ENCODE assay signal across 8 cellular contexts in the genomic region with DNA sequence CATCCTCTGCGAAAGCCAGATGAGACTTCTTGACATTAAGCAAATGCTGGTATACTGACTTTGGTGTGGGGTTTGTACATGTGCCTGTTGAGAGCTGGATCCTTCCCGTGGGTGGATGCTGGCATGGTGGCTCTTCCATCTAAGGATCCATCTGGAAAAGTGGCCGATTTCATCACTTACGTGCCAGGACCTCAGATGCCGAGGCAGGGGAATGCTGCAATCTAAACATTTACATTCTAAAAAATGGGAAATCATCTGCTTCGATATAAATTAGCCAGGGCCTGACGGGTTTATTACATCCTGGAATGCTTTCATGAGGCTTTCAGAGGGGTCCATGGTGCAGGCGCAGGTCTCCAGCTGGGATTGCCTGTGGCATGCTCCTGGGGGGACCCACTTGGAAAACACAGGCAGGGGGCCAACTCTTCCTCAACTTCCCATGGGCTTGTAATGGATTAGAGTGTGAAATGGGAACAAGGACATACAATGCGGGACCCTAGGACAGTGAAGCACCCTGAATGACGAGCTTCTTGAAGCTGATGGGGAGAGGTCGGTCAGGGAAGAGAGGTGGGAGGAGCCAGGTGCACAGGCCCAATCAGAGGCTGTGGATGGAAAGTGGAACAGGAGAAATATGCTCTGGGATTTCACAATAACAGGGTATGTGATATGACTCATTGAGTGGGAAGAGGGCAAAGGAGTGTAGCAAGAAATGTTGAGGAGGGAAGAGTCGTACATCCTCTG.
DNase-seq lines count a peak whose midpoint lies in the region; ATAC-seq and TF ChIP-seq lines count a peak whose summit lies in the region.

No MANE protein-coding gene starts in this region.

- H3K4me1 Mint-ChIP-seq in effector memory CD8-positive, alpha-beta T cell (ENCODE audit: low read depth in 2 of 2) = no peaks in the 10 kb centered on the region

- H3K27ac Mint-ChIP-seq in effector memory CD8-positive, alpha-beta T cell = no peak overlapping the region

- no peaks in the 10 kb centered on the region for H3K9me3 Mint-ChIP-seq in effector memory CD8-positive, alpha-beta T cell

- H3K4me2 ChIP-seq in OCI-LY7 (ENCODE audit: low read length) = 0 out of 2 replicates have a peak overlapping the region, but pooled peaks have one; percentile 27

- H3K4me1 ChIP-seq in OCI-LY7 (ENCODE audit: insufficient read depth, low read length, poor library complexity, severe bottlenecking) = peaks cover 18% of the 10 kb centered on the region

- no peaks in the 10 kb centered on the region for H3K9me3 ChIP-seq in OCI-LY7 (ENCODE audit: low read length)

- no peak overlapping the region for H3K4me3 Mint-ChIP-seq in effector memory CD8-positive, alpha-beta T cell

- H3K4me3 ChIP-seq in OCI-LY7 (ENCODE audit: low read depth, low read length, poor library complexity, severe bottlenecking) = no peak overlapping the region

- CTCF ChIA-PET in OCI-LY7 (lab: Charles Lee; ENCODE audit: unreplicated experiment) = interaction anchor here (1.1 kb wide), 1 partner anchor 39 kb away, joined by 4 read pairs; no protein-coding TSS in a partner anchor

- no peak overlapping the region for H2AFZ ChIP-seq in OCI-LY7 (ENCODE audit: low read length)

- H3K36me3 Mint-ChIP-seq in effector memory CD8-positive, alpha-beta T cell (ENCODE audit: insufficient read depth) = no peaks in the 10 kb centered on the region

- H3K9me2 ChIP-seq in OCI-LY7 (ENCODE audit: insufficient read depth, low read length) = no peaks in the 10 kb centered on the region

- intact Hi-C loops in OCI-LY7 (cut with micrococcal nuclease; ENCODE audit: unreplicated experiment) = no loop called here

- H3K27ac ChIP-seq in OCI-LY7 (ENCODE audit: low read depth, low read length, poor library complexity, severe bottlenecking) = no peak overlapping the region

- POLR2A ChIA-PET in OCI-LY7 (lab: Charles Lee) = interaction anchor here (0.6 kb wide), 1 partner anchor 1458 kb away, joined by 3 read pairs; no protein-coding TSS in a partner anchor

- no TSS peak for BruUV-seq in OCI-LY7 (replicated peaks; lab: Mats Ljungman, UMichigan)

- TF ChIP-seq CTCF in OCI-LY7 (conservative IDR thresholded peaks at IDR 0.05; ENCODE audit: low read length) = no peak

- H3K79me2 ChIP-seq in OCI-LY7 (ENCODE audit: insufficient read depth, low read depth, low read length) = no peaks in the 10 kb centered on the region

- DNase-seq in EL = peak; percentile 91
- no peak for DNase-seq in OCI-LY7 (ENCODE audit: low spot score)
- DNase-seq in putamen (ENCODE audit: low spot score) = peak; percentile 70
- no peak for DNase-seq in NCI-H2107 (lab: John Stamatoyannopoulos, UW)
- DNase-seq in GOT3 (lab: John Stamatoyannopoulos, UW) = no peak
- DNase-seq in effector memory CD8-positive, alpha-beta T cell = no peak

- peaks cover 13 to 60% of the 10 kb centered on the region in 2 donors for H3K27me3 Mint-ChIP-seq in effector memory CD8-positive, alpha-beta T cell

- no peaks in the 10 kb centered on the region for H4K20me1 ChIP-seq in OCI-LY7 (ENCODE audit: insufficient read depth, low read length)

- H3K36me3 ChIP-seq in OCI-LY7 (ENCODE audit: insufficient read depth, low read length) = no peaks in the 10 kb centered on the region

- ATAC-seq in esophagus mucosa (peak; percentile 52), GM18502 (IDR thresholded peaks at IDR 0.05; ENCODE audit: poor library complexity, unreplicated experiment) (no peak)
- ATAC-seq in effector memory CD8-positive, alpha-beta T cell (replicated peaks) = no peak

Comparison
In these comparisons a context has a peak if more than half of its experiments do, and no peak if none do; other contexts are left out.
1. DNase-seq: peak in EL (single experiment) and putamen (single experiment); none in OCI-LY7 (single experiment), NCI-H2107 (single experiment), GOT3 (single experiment) and effector memory CD8-positive, alpha-beta T cell (0 of 3).